In genomic region chr18:74430811-74431571, GRCh38 we compare ENCODE assay signal across 20 cellular contexts. TPM values are rescaled to one million over a fixed set of nuclear protein-coding genes. Genes with fewer than 3 reads are reported as not detected.
"Had no signal": no experiment of that assay in that cellular context is flagged by ENCODE, and none has a peak within 500 bp of the region (broad histone marks: within the 10 kb centered on the region; RNA-seq: fewer than 3 reads in every experiment).

No MANE protein-coding gene starts in this region.

- H3K9me3 Mint-ChIP-seq: activated CD4-positive, alpha-beta T cell treated with anti-CD3 and anti-CD28 coated beads, Interleukin-2, amount 10 ng/mL, durations not matched to agents 24 days and 14 days; activated CD8-positive, alpha-beta T cell treated with anti-CD3 and anti-CD28 coated beads for 36 hours; activated naive CD8-positive, alpha-beta T cell treated with anti-CD3 and anti-CD28 coated beads, Interleukin-2, amount 10 ng/mL, durations not matched to agents 7 days and 5 days; activated T-helper 2 cell treated with anti-CD3 and anti-CD28 coated beads, Interferon-gamma antibody, Interleukin-2, Interleukin-4, amounts not matched to agents 10 μg/mL and 5 μg/mL and 100 μg/mL, durations not matched to agents 14 hours and 24 hours and 36 hours; natural killer cell had no signal

- H3K36me3 ChIP-seq: cardiac muscle cell, lower lobe of right lung, spleen, thoracic aorta, upper lobe of left lung had no signal

- H3K4me3 Mint-ChIP-seq: activated CD4-positive, alpha-beta T cell treated with anti-CD3 and anti-CD28 coated beads, Interleukin-2, amount 10 ng/mL, durations not matched to agents 24 days and 14 days; activated CD8-positive, alpha-beta T cell treated with anti-CD3 and anti-CD28 coated beads for 36 hours; activated naive CD8-positive, alpha-beta T cell treated with anti-CD3 and anti-CD28 coated beads, Interleukin-2, amount 10 ng/mL, durations not matched to agents 7 days and 5 days; natural killer cell; stimulated activated naive B cell treated with anti-CD40 and anti-IgM and Interleukin-4, amounts not matched to agents 10 μg/mL and 1 μg/mL and 100 μg/mL, for 72 hours had no signal

- DNase-seq: activated CD4-positive, alpha-beta T cell treated with anti-CD3 and anti-CD28 coated beads, Interleukin-2, amount 10 ng/mL, durations not matched to agents 24 days and 14 days; activated CD8-positive, alpha-beta T cell treated with anti-CD3 and anti-CD28 coated beads for 36 hours; activated naive CD4-positive, alpha-beta T cell treated with Interleukin-2 at 50 U/mL for 16 hours; activated naive CD8-positive, alpha-beta T cell treated with anti-CD3 and anti-CD28 coated beads, Interleukin-2, amount 10 ng/mL, durations not matched to agents 7 days and 5 days; activated T-cell treated with anti-CD3 and anti-CD28 coated beads, Interleukin-2, amount 50 U/mL, for 1 hour; amygdala; foreskin keratinocyte; hypothalamus; left colon; lower lobe of right lung; natural killer cell; nucleus accumbens; spleen; stimulated activated naive B cell treated with anti-CD40 and anti-IgM and Interleukin-4, amounts not matched to agents 10 μg/mL and 1 μg/mL and 100 μg/mL, for 72 hours; upper lobe of left lung had no signal

- H3K4me1 ChIP-seq: foreskin keratinocyte, lower lobe of right lung, upper lobe of left lung had no signal

- H3K27me3 Mint-ChIP-seq: activated CD8-positive, alpha-beta T cell treated with anti-CD3 and anti-CD28 coated beads for 36 hours had no signal

- ATAC-seq: activated CD8-positive, alpha-beta T cell treated with anti-CD3 and anti-CD28 coated beads for 36 hours; foreskin keratinocyte; left colon; lower lobe of right lung; natural killer cell; stimulated activated naive B cell treated with anti-CD40 and anti-IgM and Interleukin-4, amounts not matched to agents 10 μg/mL and 1 μg/mL and 100 μg/mL, for 72 hours had no signal

- H3K27me3 ChIP-seq: cardiac muscle cell, foreskin keratinocyte, spleen, upper lobe of left lung had no signal

- H3K27ac Mint-ChIP-seq: activated CD4-positive, alpha-beta T cell treated with anti-CD3 and anti-CD28 coated beads, Interleukin-2, amount 10 ng/mL, durations not matched to agents 24 days and 14 days; activated CD8-positive, alpha-beta T cell treated with anti-CD3 and anti-CD28 coated beads for 36 hours; activated naive CD8-positive, alpha-beta T cell treated with anti-CD3 and anti-CD28 coated beads, Interleukin-2, amount 10 ng/mL, durations not matched to agents 7 days and 5 days; activated T-helper 2 cell treated with anti-CD3 and anti-CD28 coated beads, Interferon-gamma antibody, Interleukin-2, Interleukin-4, amounts not matched to agents 10 μg/mL and 5 μg/mL and 100 μg/mL, durations not matched to agents 14 hours and 24 hours and 36 hours; natural killer cell; stimulated activated naive B cell treated with anti-CD40 and anti-IgM and Interleukin-4, amounts not matched to agents 10 μg/mL and 1 μg/mL and 100 μg/mL, for 72 hours had no signal

- H3K27ac ChIP-seq: cardiac muscle cell, foreskin keratinocyte, lower lobe of right lung, spleen, thoracic aorta, upper lobe of left lung had no signal

- H3K36me3 Mint-ChIP-seq: activated naive CD8-positive, alpha-beta T cell treated with anti-CD3 and anti-CD28 coated beads, Interleukin-2, amount 10 ng/mL, durations not matched to agents 7 days and 5 days; natural killer cell had no signal

- H3K4me1 Mint-ChIP-seq: activated CD4-positive, alpha-beta T cell treated with anti-CD3 and anti-CD28 coated beads, Interleukin-2, amount 10 ng/mL, durations not matched to agents 24 days and 14 days; natural killer cell; stimulated activated naive B cell treated with anti-CD40 and anti-IgM and Interleukin-4, amounts not matched to agents 10 μg/mL and 1 μg/mL and 100 μg/mL, for 72 hours had no signal

- H3K4me3 ChIP-seq: cardiac muscle cell, lower lobe of right lung, spleen, thoracic aorta, upper lobe of left lung had no signal

- H3K9me3 ChIP-seq: lower lobe of right lung, thoracic aorta, upper lobe of left lung had no signal

RNA-seq across cellular contexts. Expression of gene DIPK1C, which starts 26.1 kb away (rescaled TPM):
- total RNA-seq: activated CD4-positive, alpha-beta T cell treated with anti-CD3 and anti-CD28 coated beads, Interleukin-2, amount 10 ng/mL, durations not matched to agents 24 days and 14 days; activated CD8-positive, alpha-beta T cell treated with anti-CD3 and anti-CD28 coated beads for 36 hours; activated naive CD8-positive, alpha-beta T cell treated with anti-CD3 and anti-CD28 coated beads, Interleukin-2, amount 10 ng/mL, durations not matched to agents 7 days and 5 days; activated T-helper 2 cell treated with anti-CD3 and anti-CD28 coated beads, Interferon-gamma antibody, Interleukin-2, Interleukin-4, amounts not matched to agents 10 μg/mL and 5 μg/mL and 100 μg/mL, durations not matched to agents 14 hours and 24 hours and 36 hours; cardiac muscle cell; epithelial cell of proximal tubule; fibroblast of lung; foreskin keratinocyte; lower lobe of right lung; natural killer cell; thoracic aorta had no signal
- polyA plus RNA-seq: cardiac muscle cell, fibroblast of lung, foreskin keratinocyte had no signal
